Comparison of ENCODE assay signal across 8 cellular contexts in genomic region chr12:53984901-53985357, GRCh38. TPM values are rescaled to one million over a fixed set of nuclear protein-coding genes. Genes with fewer than 3 reads are reported as not detected.
DNase-seq lines count a peak whose midpoint lies in the region; ATAC-seq and TF ChIP-seq lines count a peak whose summit lies in the region.

Gene HOXC10, plus strand, starts transcription at chr12:53985146. Its CDS starts 114 bp downstream, at chr12:53985260.

- no peaks in the 10 kb centered on the region for H3K79me2 ChIP-seq in GM23248 (ENCODE audit: insufficient read depth)

- H4K20me1 ChIP-seq in GM23248 (ENCODE audit: insufficient read depth) = no peaks in the 10 kb centered on the region

- peak within 1 kb of the TSS in 1 of 2 experiments; percentile 55 for H3K18ac ChIP-seq in mesenchymal stem cell (ENCODE audit: low read depth in 1 of 2, low read length in 2 of 2)

- no peak within 1 kb of the TSS for H4K91ac ChIP-seq in mesenchymal stem cell (ENCODE audit: low read length)

- no peaks in the 10 kb centered on the region for H3K9me2 ChIP-seq in GM23248 (ENCODE audit: insufficient read depth)

- peak within 1 kb of the TSS in 1 of 2 experiments; percentile 94 for H3K23ac ChIP-seq in mesenchymal stem cell (ENCODE audit: low read length in 2 of 2)

- no peak within 1 kb of the TSS for H2BK15ac ChIP-seq in mesenchymal stem cell (ENCODE audit: low read depth, poor library complexity, severe bottlenecking)

- peak; percentile 83 for TF ChIP-seq CTCF in BJ (IDR thresholded peaks at IDR 0.05; ENCODE audit: insufficient read depth, low read depth, low read length)

- ATAC-seq in HG02623 (IDR thresholded peaks at IDR 0.05; ENCODE audit: unreplicated experiment) = no peak

- H3K9ac ChIP-seq in GM23248 (no peak within 1 kb of the TSS), duodenal mucosa (ENCODE audit: low read depth in 1 of 2, low read length in 2 of 2) (no peak within 1 kb of the TSS), mesenchymal stem cell (ENCODE audit: low read length) (peak within 1 kb of the TSS; percentile 98)

- WGBS in GM23248 (ENCODE audit: low coverage in 1 of 2, low lambda C conversion rate in 2 of 2, missing lambda C conversion rate in 2 of 2), 2 experiments = 1 to 4% methylated on average over 25 to 36 of the region's 36 CpGs
- WGBS in mesenchymal stem cell = 6% methylated on average over 34 of the region's 36 CpGs

- no peaks in the 10 kb centered on the region for H3K36me3 ChIP-seq in BJ (ENCODE audit: control insufficient read depth, insufficient read depth, low read length)
- H3K36me3 ChIP-seq in GM23248 (ENCODE audit: low read depth) = no peaks in the 10 kb centered on the region
- H3K36me3 ChIP-seq in duodenal mucosa (ENCODE audit: control insufficient read depth in 1 of 2, insufficient read depth in 2 of 2, low read length in 2 of 2) = no peaks in the 10 kb centered on the region
- no peaks in the 10 kb centered on the region for H3K36me3 ChIP-seq in mesenchymal stem cell (ENCODE audit: control insufficient read depth in 1 of 2, insufficient read depth in 2 of 2, low read depth in 1 of 2, low read length in 2 of 2)

- no peak within 1 kb of the TSS for H2BK120ac ChIP-seq in mesenchymal stem cell (ENCODE audit: low read depth, low read length)

- H3K4me3 ChIP-seq in BJ (ENCODE audit: low read depth, low read length) (peak within 1 kb of the TSS; percentile 60), GM23248 (peak within 1 kb of the TSS; percentile 72), duodenal mucosa (ENCODE audit: low read depth in 1 of 2, low read length in 2 of 2) (peak within 1 kb of the TSS in 1 of 2 donors; percentile 43), mesenchymal stem cell (ENCODE audit: insufficient read depth in 1 of 2, low read depth in 1 of 2, low read length in 2 of 2) (peak within 1 kb of the TSS; percentile 73 to 92)

- H3K14ac ChIP-seq in mesenchymal stem cell (ENCODE audit: low read length in 2 of 2) = no peak within 1 kb of the TSS

- CTCF ChIA-PET in BJ (lab: Yijun Ruan, JAX) = interaction anchor here (0.5 to 5.8 kb wide), 37 partner anchors 9 to 419 kb away, joined by 3 to 90 read pairs (median 5); partner anchors contain the start of genes HOXC11, HOXC5, HOXC8 and HOXC9

- peak within 1 kb of the TSS; percentile 58 for H2BK5ac ChIP-seq in mesenchymal stem cell (ENCODE audit: low read depth, low read length, poor library complexity, severe bottlenecking)

- peak within 1 kb of the TSS; percentile 20 for H4K8ac ChIP-seq in mesenchymal stem cell (ENCODE audit: low read length)

- no peak within 1 kb of the TSS for H3K27ac ChIP-seq in GM23248
- peak within 1 kb of the TSS; percentile 30 for H3K27ac ChIP-seq in duodenal mucosa (ENCODE audit: low read depth, low read length)
- H3K27ac ChIP-seq in mesenchymal stem cell (ENCODE audit: low read length, poor library complexity, severe bottlenecking) = peak within 1 kb of the TSS; percentile 3

- H3K79me1 ChIP-seq in mesenchymal stem cell (replicated peaks; ENCODE audit: low read length, poor library complexity, severe bottlenecking) = peaks cover 4% of the 10 kb centered on the region

- H2AK5ac ChIP-seq in mesenchymal stem cell (ENCODE audit: low read length, severe bottlenecking) = no peak within 1 kb of the TSS

- H3K9me3 ChIP-seq in GM23248 (ENCODE audit: low read depth) (no peaks in the 10 kb centered on the region), duodenal mucosa (ENCODE audit: control insufficient read depth in 1 of 2, low read length in 2 of 2) (no peaks in the 10 kb centered on the region), mesenchymal stem cell (ENCODE audit: control insufficient read depth, low read length) (no peaks in the 10 kb centered on the region)

- H3F3A ChIP-seq in GM23248 (ENCODE audit: insufficient read depth) = no peaks in the 10 kb centered on the region

- in situ Hi-C loops in GM23248 (cut with MboI) = no loop called here

- H2BK12ac ChIP-seq in mesenchymal stem cell (ENCODE audit: low read length in 2 of 2) = no peak within 1 kb of the TSS

- DNase-seq in BJ (ENCODE audit: low read depth) (no peak), GM23248 (peak; percentile 98), NCI-H2227 (lab: John Stamatoyannopoulos, UW; ENCODE audit: unreplicated experiment) (peak; percentile 90), mesenchymal stem cell (peak; percentile 88)
- DNase-seq in activated CD4-positive, alpha-beta T cell treated with anti-CD3 and anti-CD28 coated beads for 48 hours = peak; percentile 95
- DNase-seq in stimulated activated CD8-positive, alpha-beta memory T cell treated with anti-CD3 and anti-CD28 coated beads, Interleukin-2, amount 100 ng/mL, for 48 hours (ENCODE audit: low read depth in 2 of 2) = peak; percentile 84 to 86

- H2AFZ ChIP-seq in GM23248 (peak within 1 kb of the TSS; percentile 79), mesenchymal stem cell (ENCODE audit: low read depth, low read length) (no peak within 1 kb of the TSS)

- POLR2A ChIA-PET in BJ (lab: Charles Lee) = interaction anchor here (0.5 kb wide), 1 partner anchor 211 kb away, joined by 3 read pairs; no protein-coding TSS in a partner anchor

- peaks cover 2% of the 10 kb centered on the region; the same call in 1 of the 2 replicates for H3K27me3 ChIP-seq in BJ (ENCODE audit: control insufficient read depth, insufficient read depth, low read length)
- peaks cover 94% of the 10 kb centered on the region for H3K27me3 ChIP-seq in GM23248 (replicated peaks; ENCODE audit: insufficient read depth)
- peaks cover 80 to 98% of the 10 kb centered on the region in 2 donors for H3K27me3 ChIP-seq in duodenal mucosa (ENCODE audit: control insufficient read depth in 1 of 2, insufficient read depth in 2 of 2, low read length in 2 of 2)
- peaks cover 7 to 41% of the 10 kb centered on the region in 2 experiments for H3K27me3 ChIP-seq in mesenchymal stem cell (ENCODE audit: control insufficient read depth in 1 of 2, insufficient read depth in 1 of 2, low read length in 2 of 2)

- H3K4ac ChIP-seq in mesenchymal stem cell (ENCODE audit: low read depth in 1 of 2, low read length in 2 of 2) = no peak within 1 kb of the TSS

- H3K4me1 ChIP-seq in GM23248 (ENCODE audit: insufficient read depth) (peaks cover 17% of the 10 kb centered on the region), duodenal mucosa (ENCODE audit: control insufficient read depth in 1 of 2, insufficient read depth in 2 of 2, low read length in 2 of 2) (peaks cover 3 to 18% of the 10 kb centered on the region in 2 donors), mesenchymal stem cell (ENCODE audit: control insufficient read depth, insufficient read depth, low read depth, low read length) (peaks cover 24% of the 10 kb centered on the region)

- H3K4me2 ChIP-seq in GM23248 (ENCODE audit: unreplicated experiment) (peak within 1 kb of the TSS; percentile 95), mesenchymal stem cell (ENCODE audit: low read length, poor library complexity, severe bottlenecking) (peak within 1 kb of the TSS; percentile 81)

RNA-seq across cellular contexts. Expression of gene HOXC10, which starts in this region (rescaled TPM):
- polyA plus RNA-seq in BJ (2011; rRNA removed) = 13.9 and 14.9 TPM in 2 replicates
- polyA minus RNA-seq in BJ (2011; rRNA and poly(A)+ RNA removed) = 5.2 and 10.6 TPM in 2 replicates
- not detected in 2 replicates for total RNA-seq in GM23248 (2014; rRNA removed; shearing (Covaris generic))
- polyA plus RNA-seq in GM23248 (2016; fragmentation: Nextera tagmentation; extraction: Ambion mirVana) = not detected in 2 replicates
- polyA plus RNA-seq in mesenchymal stem cell (2013, experiment 1 of 2) = 8.9 TPM
- polyA plus RNA-seq in mesenchymal stem cell (2013, experiment 2 of 2) = 9.4 TPM

Comparison
In these comparisons a context has a peak if more than half of its experiments do, and no peak if none do; other contexts are left out.
1. RNA of gene HOXC10 (polyA plus RNA-seq): 13.9 to 14.9 TPM in BJ; not detected in GM23248; every median in the first group is over 10 times any median in the second.
2. Peak in DNase-seq, H3K4me3 ChIP-seq and H3K4me2 ChIP-seq in GM23248; RNA of the gene not detected or under 1 TPM.